ENCODE assay signal across 21 cellular contexts in genomic region chr16:30006095-30006473, GRCh38. TPM values are rescaled to one million over a fixed set of nuclear protein-coding genes. Genes with fewer than 3 reads are reported as not detected.
DNase-seq lines count a peak whose midpoint lies in the region; ATAC-seq, FAIRE-seq and TF ChIP-seq lines count a peak whose summit lies in the region.
"Had no signal": no experiment of that assay in that cellular context is flagged by ENCODE, and none has a peak within 500 bp of the region (broad histone marks: within the 10 kb centered on the region; RNA-seq: fewer than 3 reads in every experiment).

No MANE protein-coding gene starts in this region.

- H4K20me1 ChIP-seq in H1 (replicated peaks in 1 of 2; ENCODE audit: control insufficient read depth in 1 of 2, insufficient read depth in 2 of 2, low read length in 2 of 2), result peaks cover 3 to 9% of the 10 kb centered on the region in 2 experiments

- no peak overlapping the region for H3K23ac ChIP-seq in H1 (ENCODE audit: insufficient read length)

- no peak overlapping the region for H3K27ac ChIP-seq in H1 (ENCODE audit: low read depth, low read length)
- H3K27ac ChIP-seq: KMS-11 had no signal

- POLR2A ChIA-PET in H1 (lab: Charles Lee; ENCODE audit: partially characterized antibody), result interaction anchor here (0.7 to 4.9 kb wide), 12 partner anchors 8 to 182 kb away, joined by 3 to 34 read pairs (median 4); partner anchors contain the start of genes C16orf92, HIRIP3, INO80E and KCTD13

- H2AK5ac ChIP-seq in H1 (ENCODE audit: low read depth, low read length), result no peak overlapping the region

- H2BK12ac ChIP-seq in H1 (ENCODE audit: low read depth, low read length), result no peak overlapping the region

- H3K9ac ChIP-seq in H1 (replicated peaks in 1 of 4; ENCODE audit: extremely low read depth in 1 of 4, low read depth in 3 of 4, low read length in 3 of 4), result no peak overlapping the region
- H3K9ac ChIP-seq: KMS-11 had no signal

- TF ChIP-seq POLR2A in H1 (IDR thresholded peaks at IDR 0.05; ENCODE audit: control extremely low read depth in 1 of 2, low read depth in 2 of 2, low read length in 2 of 2), result no peak

- H2BK15ac ChIP-seq in H1 (ENCODE audit: low read length), result no peak overlapping the region

- H2AFZ ChIP-seq in H1 (ENCODE audit: low read length), result no peak overlapping the region

- H3K9me3 ChIP-seq in H1 (ENCODE audit: insufficient read depth in 2 of 2, low read depth in 1 of 2, low read length in 1 of 2), result no peaks in the 10 kb centered on the region

- no peak for FAIRE-seq in H1 (lab: Jason Lieb, UNC)
- FAIRE-seq: GM12891 had no signal

- H3K36me3 ChIP-seq in H7 (replicated peaks; ENCODE audit: control insufficient read depth, insufficient read depth, low read length), result peaks cover 2% of the 10 kb centered on the region
- peaks cover 0 to 10% (median 6%) of the 10 kb centered on the region in 4 experiments; a peak in 5 of 8 replicates for H3K36me3 ChIP-seq in H1 (ENCODE audit: control insufficient read depth in 2 of 4, insufficient read depth in 4 of 4, low read length in 3 of 4)

- H3K23me2 ChIP-seq in H1 (ENCODE audit: low read depth, low read length), result peaks cover 5% of the 10 kb centered on the region; the same call in 1 of the 2 replicates

- H3K4ac ChIP-seq in H1 (replicated peaks; ENCODE audit: insufficient read length, low read depth, low read length), result no peak overlapping the region

- peak; percentile 55 for DNase-seq in Right ventricle myocardium inferior (ENCODE audit: missing footprints)
- DNase-seq in left cardiac atrium, result no peak
- peak; percentile 62 for DNase-seq in H7
- no peak for DNase-seq in H1 (ENCODE audit: low read depth in 1 of 2, low spot score in 2 of 2)
- DNase-seq in T-helper 2 cell, result no peak
- no peak for DNase-seq in SIG-M5 treated with dmso at 0.1 percent for 504 hours (lab: John Stamatoyannopoulos, UW; ENCODE audit: unreplicated experiment)
- DNase-seq in posterior vena cava (ENCODE audit: low spot score), result no peak
- DNase-seq: GDM1, H9, NCI-H1694 treated with DMSO at 0.1 percent for 48 hours, NCI-H2081 treated with DMSO at 0.1 percent for 48 hours, NCI-H2171, NCI-H226 had no signal

- intact Hi-C loops in Right ventricle myocardium inferior (cut with DNase I) (loop anchor here (10.0 kb wide), 1 partner anchor 141 kb away; the partner anchor contains the start of gene CDIPT), left cardiac atrium (cut with DNase I) (loop anchor here in 1 of 2 donors (10.0 kb wide), 1 partner anchor 141 kb away; the partner anchor contains the start of gene CDIPT), posterior vena cava (cut with DNase I) (no loop called here)

- no peak for TF ChIP-seq RAD21 in H1 (IDR thresholded peaks at IDR 0.05 in 1 of 2, conservative IDR thresholded peaks at IDR 0.05 in 1 of 2; ENCODE audit: low read depth in 2 of 2, low read length in 2 of 2)

- H4K5ac ChIP-seq in H1 (ENCODE audit: insufficient read length, low read depth, low read length), result no peak overlapping the region

- H3K4me1 ChIP-seq in H1 (replicated peaks in 1 of 4; ENCODE audit: control insufficient read depth in 3 of 4, insufficient read depth in 4 of 4, low read length in 3 of 4), result peaks cover 0 to 21% (median 11%) of the 10 kb centered on the region in 4 experiments; a peak in 6 of 7 replicates

- ATAC-seq in Right ventricle myocardium inferior, result peak; percentile 9
- no peak for ATAC-seq in left cardiac atrium

- no peak overlapping the region for H2BK5ac ChIP-seq in H1 (ENCODE audit: low read depth, low read length)

- H3K56ac ChIP-seq in H1 (replicated peaks; ENCODE audit: insufficient read length, low read depth, low read length), result no peak overlapping the region

- no peaks in the 10 kb centered on the region for H3K79me2 ChIP-seq in H1 (ENCODE audit: control insufficient read depth in 1 of 2, insufficient read depth in 2 of 2, low read length in 2 of 2)

- no peak overlapping the region for H4K8ac ChIP-seq in H1 (ENCODE audit: extremely low read depth, insufficient read depth, low read length)

- no peaks in the 10 kb centered on the region for H3K79me1 ChIP-seq in H1 (ENCODE audit: low read depth, low read length)

- CTCF ChIA-PET in H1 (lab: Charles Lee; ENCODE audit: partially characterized antibody), result interaction anchor here (0.6 to 3.2 kb wide), 20 partner anchors 9 to 306 kb away, joined by 3 to 10 read pairs (median 5); partner anchors contain the start of genes C16orf92 and INO80E

- no peak overlapping the region for H3K4me3 ChIP-seq in H7 (ENCODE audit: insufficient read depth, low read depth, low read length)
- H3K4me3 ChIP-seq in H1 (ENCODE audit: extremely low read depth in 1 of 4, insufficient read depth in 2 of 4, low read depth in 3 of 4, low read length in 4 of 4), result no peak overlapping the region
- H3K4me3 ChIP-seq: SK-N-MC had no signal

- no peak overlapping the region for H4K91ac ChIP-seq in H1 (replicated peaks; ENCODE audit: insufficient read length, low read length)

- H3K4me2 ChIP-seq in H1 (ENCODE audit: insufficient read depth in 1 of 2, low read depth in 2 of 2, low read length in 2 of 2), result no peak overlapping the region
- H3K4me2 ChIP-seq: KMS-11 had no signal

- no peak for TF ChIP-seq EP300 in H1 (IDR thresholded peaks at IDR 0.05; ENCODE audit: borderline replicate concordance in 1 of 2, low read depth in 2 of 2, low read length in 2 of 2)

- WGBS in H1 (ENCODE audit: extremely low coverage in 1 of 2, insufficient coverage in 1 of 2, insufficient read length in 1 of 2, insufficient replicate concordance in 2 of 2, low coverage in 1 of 2, low lambda C conversion rate in 2 of 2, missing lambda C conversion rate in 1 of 2), 2 experiments, result 91% methylated on average over 11 of the region's 18 CpGs; no CpG with 5 or more reads in 1 of the 2 experiments

- H3K14ac ChIP-seq in H1 (ENCODE audit: insufficient read length), result no peak overlapping the region

- H2BK20ac ChIP-seq in H1 (ENCODE audit: low read length), result no peak overlapping the region

- no peak for TF ChIP-seq CTCF in H1 (IDR thresholded peaks at IDR 0.05; ENCODE audit: control extremely low read depth in 1 of 3, insufficient read depth in 1 of 3, low read depth in 1 of 3, low read length in 3 of 3)

- no peak overlapping the region for H2BK120ac ChIP-seq in H1 (replicated peaks; ENCODE audit: low read depth, low read length)

- no peak overlapping the region for H3K18ac ChIP-seq in H1 (ENCODE audit: extremely low read depth, low read length)

- H3K27me3 ChIP-seq in H7 (ENCODE audit: control insufficient read depth, insufficient read depth, low read length) (peaks cover 18% of the 10 kb centered on the region), H1 (replicated peaks in 1 of 4; ENCODE audit: control insufficient read depth in 3 of 4, extremely low read depth in 1 of 4, insufficient read depth in 3 of 4, low read length in 3 of 4) (peaks cover 0 to 14% (median 9%) of the 10 kb centered on the region in 4 experiments; a peak in 4 of 7 replicates)

RNA-seq across cellular contexts. Expression of gene DOC2A, which starts 4.7 kb away (rescaled TPM):
- total RNA-seq in Right ventricle myocardium inferior, result 0.35 TPM
- under 1 TPM; 0.63 to 0.77 TPM for total RNA-seq in left cardiac atrium
- total RNA-seq in H7 (2014; rRNA removed; shearing (Covaris generic)), result 4.1 and 5.3 TPM in 2 replicates
- total RNA-seq in H1 (2021; fragmentation: NEBNext Ultra II Directional; extraction: Animal tissue kit (Norgen Biotek cat#: 25700)), result 10.3 and 13.9 TPM in 2 replicates
- polyA plus RNA-seq in H1 (2011; rRNA removed), result 20.7 and 34.2 TPM in 2 replicates
- 30.1 TPM for polyA plus RNA-seq in H1 (2011; cell fraction: cytosol; rRNA removed)
- 96.3 TPM for polyA plus RNA-seq in H1 (2011; cell fraction: nucleus; rRNA removed)
- 10.0 to 14.2 TPM (median 11.8 TPM) in 4 replicates for polyA plus RNA-seq in H1 (2012, experiment 1 of 2)
- 7.4 TPM for polyA plus RNA-seq in H1 (2012, experiment 2 of 2)
- 10.4 TPM for polyA plus RNA-seq in H1 (2013, experiment 1 of 2)
- polyA plus RNA-seq in H1 (2013, experiment 2 of 2), result 9.1 TPM
- 4.7 and 9.9 TPM in 2 replicates for polyA minus RNA-seq in H1 (2011; rRNA and poly(A)+ RNA removed)
- polyA minus RNA-seq in H1 (2011; cell fraction: cytosol; rRNA and poly(A)+ RNA removed), result 13.5 TPM
- polyA minus RNA-seq in H1 (2011; cell fraction: nucleus; rRNA and poly(A)+ RNA removed), result 10.6 TPM
- total RNA-seq in posterior vena cava, result under 1 TPM; 0.28 to 0.33 TPM

RNA-seq across cellular contexts. Expression of gene INO80E, which starts 10.0 kb away (rescaled TPM):
- 32.4 TPM for total RNA-seq in Right ventricle myocardium inferior
- 10 to 100 TPM; 33.6 to 35.9 TPM for total RNA-seq in left cardiac atrium
- total RNA-seq in H7 (2014; rRNA removed; shearing (Covaris generic)), result 58.7 and 91.9 TPM in 2 replicates
- total RNA-seq in H1 (2021; fragmentation: NEBNext Ultra II Directional; extraction: Animal tissue kit (Norgen Biotek cat#: 25700)), result 91.2 and 92.7 TPM in 2 replicates
- 43.0 and 110 TPM in 2 replicates for polyA plus RNA-seq in H1 (2011; rRNA removed)
- 48.7 TPM for polyA plus RNA-seq in H1 (2011; cell fraction: cytosol; rRNA removed)
- polyA plus RNA-seq in H1 (2011; cell fraction: nucleus; rRNA removed), result 55.1 TPM
- polyA plus RNA-seq in H1 (2012, experiment 1 of 2), result 68.1 to 75.5 TPM (median 72.4 TPM) in 4 replicates
- polyA plus RNA-seq in H1 (2012, experiment 2 of 2), result 83.4 TPM
- 70.3 TPM for polyA plus RNA-seq in H1 (2013, experiment 1 of 2)
- 69.2 TPM for polyA plus RNA-seq in H1 (2013, experiment 2 of 2)
- polyA minus RNA-seq in H1 (2011; rRNA and poly(A)+ RNA removed), result 10.5 and 12.6 TPM in 2 replicates
- 27.1 TPM for polyA minus RNA-seq in H1 (2011; cell fraction: cytosol; rRNA and poly(A)+ RNA removed)
- polyA minus RNA-seq in H1 (2011; cell fraction: nucleus; rRNA and poly(A)+ RNA removed), result 19.5 TPM
- 10 to 100 TPM; 42.2 to 46.0 TPM for total RNA-seq in posterior vena cava

RNA-seq across cellular contexts. Expression of gene HIRIP3, which starts 10.7 kb away (rescaled TPM):
- 20.2 TPM for total RNA-seq in Right ventricle myocardium inferior
- total RNA-seq in left cardiac atrium, result 10 to 100 TPM; 13.0 to 18.4 TPM
- 19.0 and 20.5 TPM in 2 replicates for total RNA-seq in H7 (2014; rRNA removed; shearing (Covaris generic))
- 17.7 and 18.5 TPM in 2 replicates for total RNA-seq in H1 (2021; fragmentation: NEBNext Ultra II Directional; extraction: Animal tissue kit (Norgen Biotek cat#: 25700))
- 11.9 and 14.0 TPM in 2 replicates for polyA plus RNA-seq in H1 (2011; rRNA removed)
- polyA plus RNA-seq in H1 (2011; cell fraction: cytosol; rRNA removed), result 12.8 TPM
- 15.7 TPM for polyA plus RNA-seq in H1 (2011; cell fraction: nucleus; rRNA removed)
- 12.4 to 18.3 TPM (median 16.7 TPM) in 4 replicates for polyA plus RNA-seq in H1 (2012, experiment 1 of 2)
- 7.1 TPM for polyA plus RNA-seq in H1 (2012, experiment 2 of 2)
- polyA plus RNA-seq in H1 (2013, experiment 1 of 2), result 13.8 TPM
- 12.4 TPM for polyA plus RNA-seq in H1 (2013, experiment 2 of 2)
- 2.1 and 3.8 TPM in 2 replicates for polyA minus RNA-seq in H1 (2011; rRNA and poly(A)+ RNA removed)
- 5.5 TPM for polyA minus RNA-seq in H1 (2011; cell fraction: cytosol; rRNA and poly(A)+ RNA removed)
- 5.2 TPM for polyA minus RNA-seq in H1 (2011; cell fraction: nucleus; rRNA and poly(A)+ RNA removed)
- total RNA-seq in posterior vena cava, result 10 to 100 TPM; 12.1 to 14.2 TPM

RNA-seq across cellular contexts. Expression of gene C16orf92, which starts 16.9 kb away (rescaled TPM):
- total RNA-seq in Right ventricle myocardium inferior (not detected), left cardiac atrium (not detected), posterior vena cava (not detected)
- total RNA-seq in H7 (2014; rRNA removed; shearing (Covaris generic)), result not detected in 2 replicates
- total RNA-seq in H1 (2021; fragmentation: NEBNext Ultra II Directional; extraction: Animal tissue kit (Norgen Biotek cat#: 25700)), result not detected in 2 replicates
- not detected in 2 replicates for polyA plus RNA-seq in H1 (2011; rRNA removed)
- not detected for polyA plus RNA-seq in H1 (2011; cell fraction: cytosol; rRNA removed)
- not detected for polyA plus RNA-seq in H1 (2011; cell fraction: nucleus; rRNA removed)
- 0.42 to 1.2 TPM (median 0.98 TPM) in 3 of 4 replicates, not detected in the other for polyA plus RNA-seq in H1 (2012, experiment 1 of 2)
- not detected for polyA plus RNA-seq in H1 (2012, experiment 2 of 2)
- polyA plus RNA-seq in H1 (2013, experiment 1 of 2), result not detected
- not detected for polyA plus RNA-seq in H1 (2013, experiment 2 of 2)
- polyA minus RNA-seq in H1 (2011; rRNA and poly(A)+ RNA removed), result not detected in 2 replicates
- polyA minus RNA-seq in H1 (2011; cell fraction: cytosol; rRNA and poly(A)+ RNA removed), result not detected
- not detected for polyA minus RNA-seq in H1 (2011; cell fraction: nucleus; rRNA and poly(A)+ RNA removed)
- total RNA-seq: A172; CD4-positive, alpha-beta T cell; H9; HFFc6; IMR-90 had no signal
- polyA plus RNA-seq: BJ, IMR-90 had no signal

RNA-seq across cellular contexts. Expression of gene TLCD3B, which starts 25.0 kb away (rescaled TPM):
- total RNA-seq in Right ventricle myocardium inferior (not detected), left cardiac atrium (not detected), posterior vena cava (not detected)
- 3.0 and 5.5 TPM in 2 replicates for total RNA-seq in H7 (2014; rRNA removed; shearing (Covaris generic))
- 26.9 and 27.8 TPM in 2 replicates for total RNA-seq in H1 (2021; fragmentation: NEBNext Ultra II Directional; extraction: Animal tissue kit (Norgen Biotek cat#: 25700))
- 15.2 and 23.0 TPM in 2 replicates for polyA plus RNA-seq in H1 (2011; rRNA removed)
- 10.8 TPM for polyA plus RNA-seq in H1 (2011; cell fraction: cytosol; rRNA removed)
- polyA plus RNA-seq in H1 (2011; cell fraction: nucleus; rRNA removed), result 27.6 TPM
- polyA plus RNA-seq in H1 (2012, experiment 1 of 2), result 22.8 to 38.2 TPM (median 34.6 TPM) in 4 replicates
- 27.3 TPM for polyA plus RNA-seq in H1 (2012, experiment 2 of 2)
- 20.8 TPM for polyA plus RNA-seq in H1 (2013, experiment 1 of 2)
- polyA plus RNA-seq in H1 (2013, experiment 2 of 2), result 21.9 TPM
- polyA minus RNA-seq in H1 (2011; rRNA and poly(A)+ RNA removed), result 12.2 and 15.3 TPM in 2 replicates
- 26.3 TPM for polyA minus RNA-seq in H1 (2011; cell fraction: cytosol; rRNA and poly(A)+ RNA removed)
- polyA minus RNA-seq in H1 (2011; cell fraction: nucleus; rRNA and poly(A)+ RNA removed), result 7.4 TPM
- total RNA-seq: CD4-positive, alpha-beta T cell; IMR-90 had no signal

Comparison
In these comparisons a context has a peak if more than half of its experiments do, and no peak if none do; other contexts are left out.
1. DNase-seq: peak in Right ventricle myocardium inferior (single experiment) and H7 (single experiment); none in left cardiac atrium (single experiment), H1 (0 of 2), T-helper 2 cell (0 of 5), SIG-M5 treated with dmso at 0.1 percent for 504 hours (single experiment) and posterior vena cava (single experiment).